19 cellular contexts compared by ENCODE assay signal in the genomic region with DNA sequence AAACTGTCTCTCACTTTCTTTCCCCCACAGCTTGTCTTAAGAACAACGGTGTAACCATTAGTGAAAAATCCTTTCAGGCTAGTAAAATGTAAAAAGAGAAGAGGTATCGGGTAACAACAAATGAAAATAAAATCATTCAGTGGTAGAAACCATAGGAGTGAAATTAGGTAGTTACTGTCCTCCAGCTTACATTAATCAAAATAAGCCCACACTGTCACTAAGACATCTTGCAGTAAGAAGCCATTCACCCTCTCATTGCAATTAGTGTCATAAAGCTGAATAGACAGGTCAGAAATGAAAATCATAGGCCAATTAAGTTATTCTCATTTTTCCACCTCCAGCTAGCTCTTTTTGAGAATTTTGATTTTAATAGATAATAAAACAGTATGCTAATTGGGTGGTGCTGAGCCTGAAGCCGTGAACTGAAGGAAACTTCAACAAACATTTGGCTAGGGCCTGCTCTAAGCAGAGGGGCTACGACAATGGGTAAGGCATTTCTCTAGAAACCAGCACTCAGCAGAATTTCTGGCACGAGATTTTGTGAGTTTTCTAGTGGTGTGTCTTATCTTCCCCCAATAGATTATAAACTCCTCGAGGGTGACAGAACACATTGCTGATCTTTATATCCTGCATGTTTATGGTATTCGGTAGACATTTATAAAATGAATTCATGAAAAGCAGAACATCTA.
"Had no signal": no experiment of that assay in that cellular context is flagged by ENCODE, and none has a peak within 500 bp of the region (broad histone marks: within the 10 kb centered on the region; RNA-seq: fewer than 3 reads in every experiment).

No MANE protein-coding gene starts in this region.

- H3K27me3 ChIP-seq: gastrocnemius medialis, left lung, right atrium auricular region, thyroid gland had no signal

- H3K36me3 ChIP-seq: gastrocnemius medialis, left lung, right atrium auricular region, thyroid gland had no signal

- ATAC-seq: activated CD8-positive, alpha-beta T cell treated with anti-CD3 and anti-CD28 coated beads, Interleukin-2, amount 10 ng/mL, durations not matched to agents 7 days and 5 days; activated T-cell treated with anti-CD3 and anti-CD28 coated beads, Interleukin-2, amount 50 U/mL, for 4 hours; esophagus mucosa; gastrocnemius medialis had no signal

- H3K27ac Mint-ChIP-seq: activated CD4-positive, alpha-beta T cell treated with anti-CD3 and anti-CD28 coated beads, Interleukin-2, amount 10 ng/mL, durations not matched to agents 24 days and 14 days; activated CD8-positive, alpha-beta T cell treated with anti-CD3 and anti-CD28 coated beads, Interleukin-2, amount 10 ng/mL, durations not matched to agents 7 days and 5 days; activated naive CD4-positive, alpha-beta T cell treated with anti-CD3 and anti-CD28 coated beads for 36 hours; brain; progenitor cell of endocrine pancreas had no signal

- H3K36me3 Mint-ChIP-seq: brain had no signal

- H3K4me3 Mint-ChIP-seq: activated CD4-positive, alpha-beta T cell treated with anti-CD3 and anti-CD28 coated beads, Interleukin-2, amount 10 ng/mL, durations not matched to agents 24 days and 14 days; activated CD8-positive, alpha-beta T cell treated with anti-CD3 and anti-CD28 coated beads, Interleukin-2, amount 10 ng/mL, durations not matched to agents 7 days and 5 days; activated naive CD4-positive, alpha-beta T cell treated with anti-CD3 and anti-CD28 coated beads for 36 hours; activated T-cell treated with anti-CD3 and anti-CD28 coated beads, Interleukin-2, amount 50 U/mL, for 4 hours; brain had no signal

- H3K9me3 Mint-ChIP-seq: activated CD4-positive, alpha-beta T cell treated with anti-CD3 and anti-CD28 coated beads, Interleukin-2, amount 10 ng/mL, durations not matched to agents 24 days and 14 days; activated naive CD4-positive, alpha-beta T cell treated with anti-CD3 and anti-CD28 coated beads for 36 hours; activated T-cell treated with anti-CD3 and anti-CD28 coated beads, Interleukin-2, amount 50 U/mL, for 4 hours; brain had no signal

- H3K9me3 ChIP-seq: gastrocnemius medialis, left lung, right atrium auricular region, thyroid gland had no signal

- H3K4me1 ChIP-seq: left lung, right atrium auricular region, thyroid gland had no signal

- H3K27ac ChIP-seq: gastrocnemius medialis, left lung, right atrium auricular region, thyroid gland had no signal

- H3K4me3 ChIP-seq: gastrocnemius medialis, left lung, right atrium auricular region, thyroid gland had no signal

- DNase-seq: activated CD4-positive, alpha-beta T cell treated with anti-CD3 and anti-CD28 coated beads, Interleukin-2, amount 10 ng/mL, durations not matched to agents 24 days and 14 days; activated CD8-positive, alpha-beta T cell treated with anti-CD3 and anti-CD28 coated beads, Interleukin-2, amount 10 ng/mL, durations not matched to agents 7 days and 5 days; activated naive CD4-positive, alpha-beta T cell treated with anti-CD3 and anti-CD28 coated beads for 36 hours; activated T-cell treated with anti-CD3 and anti-CD28 coated beads, Interleukin-2, amount 50 U/mL, for 4 hours; cortex of kidney; effector CD4-positive, alpha-beta T cell; gastrocnemius medialis; head of caudate nucleus; kidney; left lung; midbrain; stimulated activated CD4-positive, alpha-beta T cell treated with anti-CD3 and anti-CD28 coated beads, Interleukin-12 subunit alpha, Interleukin-12 subunit beta, amount 100 ng/mL, for 4 hours; stimulated activated CD4-positive, alpha-beta T cell treated with anti-CD3 and anti-CD28 coated beads, Interleukin-1b, Interleukin-23, amount 100 ng/mL, for 48 hours; stimulated activated naive CD4-positive, alpha-beta T cell treated with Interleukin-2 at 50 U/mL for 16 hours; thyroid gland had no signal

- H3K27me3 Mint-ChIP-seq: activated CD4-positive, alpha-beta T cell treated with anti-CD3 and anti-CD28 coated beads, Interleukin-2, amount 10 ng/mL, durations not matched to agents 24 days and 14 days; brain; progenitor cell of endocrine pancreas had no signal
